In genomic region chr6:4571011-4571410, GRCh38 we compare ENCODE assay signal across 11 cellular contexts.
"Had no signal": no experiment of that assay in that cellular context is flagged by ENCODE, and none has a peak within 500 bp of the region (broad histone marks: within the 10 kb centered on the region; RNA-seq: fewer than 3 reads in every experiment).

No MANE protein-coding gene starts in this region.

- H3K4me1 Mint-ChIP-seq: GM23338 had no signal

- H3K27ac Mint-ChIP-seq: GM23338, H9, HFFc6 had no signal

- FAIRE-seq: H1, H54 had no signal

- H3K27ac ChIP-seq: GM23248 had no signal

- H3K4me2 ChIP-seq: GM23338 had no signal

- H3K9ac ChIP-seq: GM23248 had no signal

- ATAC-seq: GM23338, HCT116 had no signal

- H3K4me3 Mint-ChIP-seq: GM23338, H9, HFFc6 had no signal

- DNase-seq: GM23248, GOT3, H7, H9, HCEC 1CT, HFFc6 had no signal

- H3K9me3 ChIP-seq: HAP-1 had no signal

- H2AFZ ChIP-seq: GM23248, GM23338 had no signal

- H3K36me3 ChIP-seq: HAP-1 had no signal

- H3K4me3 ChIP-seq: GM23248, GM23338, HAP-1 had no signal

- H3K4me1 ChIP-seq: HAP-1 had no signal
